In genomic region chr1:93556291-93556690, GRCh38 we compare ENCODE assay signal across 11 cellular contexts.
A peak's percentile ranks its signal among the peaks of the same experiment; 100 is the strongest.
DNase-seq lines count a peak whose midpoint lies in the region; ATAC-seq and TF ChIP-seq lines count a peak whose summit lies in the region.
"Had no signal": no experiment of that assay in that cellular context is flagged by ENCODE, and none has a peak within 500 bp of the region (broad histone marks: within the 10 kb centered on the region; RNA-seq: fewer than 3 reads in every experiment).

No MANE protein-coding gene starts in this region.

- H3K27ac Mint-ChIP-seq in glutamatergic neuron (ENCODE audit: unreplicated experiment), result peak overlapping the region; percentile 23
- H3K27ac Mint-ChIP-seq: natural killer cell treated with Interleukin-12 subunit alpha and Interleukin-12 subunit beta and Interleukin-15 and Interleukin-18, amount 100 ng/mL, for 72 hours; stimulated activated naive CD8-positive, alpha-beta T cell treated with anti-CD3 and anti-CD28 coated beads, Interleukin-15, Interleukin-2, amounts not matched to agents 100 ng/mL and 50 ng/mL, for 24 hours had no signal

- H3K36me3 Mint-ChIP-seq in glutamatergic neuron (ENCODE audit: unreplicated experiment), result peaks cover 12% of the 10 kb centered on the region
- H3K36me3 Mint-ChIP-seq: natural killer cell treated with Interleukin-12 subunit alpha and Interleukin-12 subunit beta and Interleukin-15 and Interleukin-18, amount 100 ng/mL, for 72 hours had no signal

- ATAC-seq in omental fat pad (ENCODE audit: low FRiP score), result no peak
- ATAC-seq in esophagus mucosa, result no peak
- ATAC-seq: natural killer cell treated with Interleukin-12 subunit alpha and Interleukin-12 subunit beta and Interleukin-15 and Interleukin-18, amount 100 ng/mL, for 72 hours had no signal

- TF ChIP-seq CTCF in glutamatergic neuron (IDR thresholded peaks at IDR 0.05; ENCODE audit: partially characterized antibody, unreplicated experiment) (no peak), omental fat pad (IDR thresholded peaks at IDR 0.05) (no peak)

- H3K9me3 Mint-ChIP-seq in glutamatergic neuron (ENCODE audit: unreplicated experiment), result peaks cover 23% of the 10 kb centered on the region
- H3K9me3 Mint-ChIP-seq: natural killer cell treated with Interleukin-12 subunit alpha and Interleukin-12 subunit beta and Interleukin-15 and Interleukin-18, amount 100 ng/mL, for 72 hours; stimulated activated naive CD8-positive, alpha-beta T cell treated with anti-CD3 and anti-CD28 coated beads, Interleukin-15, Interleukin-2, amounts not matched to agents 100 ng/mL and 50 ng/mL, for 24 hours had no signal

- H3K4me3 Mint-ChIP-seq in glutamatergic neuron (ENCODE audit: unreplicated experiment), result no peak overlapping the region
- H3K4me3 Mint-ChIP-seq: natural killer cell treated with Interleukin-12 subunit alpha and Interleukin-12 subunit beta and Interleukin-15 and Interleukin-18, amount 100 ng/mL, for 72 hours; stimulated activated naive CD8-positive, alpha-beta T cell treated with anti-CD3 and anti-CD28 coated beads, Interleukin-15, Interleukin-2, amounts not matched to agents 100 ng/mL and 50 ng/mL, for 24 hours had no signal

- peaks cover 18% of the 10 kb centered on the region for H3K27me3 Mint-ChIP-seq in glutamatergic neuron (ENCODE audit: unreplicated experiment)

- peak; percentile 23 for DNase-seq in COR-L47 (lab: John Stamatoyannopoulos, UW)
- peak; percentile 11 for DNase-seq in DMS79 (lab: John Stamatoyannopoulos, UW)
- DNase-seq in NCI-H345 treated with DMSO at 0.1 percent for 48 hours (lab: John Stamatoyannopoulos, UW; ENCODE audit: unreplicated experiment), result peak; percentile 13
- DNase-seq in glutamatergic neuron, result no peak
- no peak for DNase-seq in omental fat pad (ENCODE audit: low spot score)
- DNase-seq in T-helper 9 cell, result no peak
- DNase-seq: activated CD4-positive, alpha-beta T cell treated with anti-CD3 and anti-CD28 coated beads for 4 hours; T-helper 2 cell had no signal

- peaks cover 48% of the 10 kb centered on the region for H3K4me1 Mint-ChIP-seq in glutamatergic neuron (ENCODE audit: low read depth, unreplicated experiment)

Comparison
In these comparisons a context has a peak if more than half of its experiments do, and no peak if none do; other contexts are left out.
1. DNase-seq: peak in COR-L47 (single experiment), DMS79 (single experiment) and NCI-H345 treated with DMSO at 0.1 percent for 48 hours (single experiment); none in glutamatergic neuron (single experiment), omental fat pad (single experiment) and T-helper 9 cell (single experiment).